In the genomic region with DNA sequence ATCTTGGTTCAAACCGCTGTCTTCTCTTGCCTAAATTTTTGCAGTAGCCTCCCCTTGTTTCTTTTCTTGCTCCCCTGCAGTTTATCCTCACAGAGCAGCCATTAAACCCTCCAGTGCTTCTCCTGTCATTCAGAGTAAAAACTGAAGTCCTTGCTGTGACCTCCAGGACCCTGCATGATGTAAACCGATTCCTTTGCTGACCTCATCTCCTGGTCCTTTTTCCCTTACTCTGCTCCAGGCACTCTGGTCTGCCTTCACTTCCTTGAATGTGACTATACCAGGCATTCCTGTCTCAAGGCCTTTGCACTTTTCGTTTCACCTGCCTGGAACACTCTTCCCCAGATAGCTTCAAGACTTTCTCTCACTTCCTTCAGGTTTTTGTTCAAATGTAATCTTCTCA, we compare ENCODE assay signal across 30 cellular contexts.
"Had no signal": no experiment of that assay in that cellular context is flagged by ENCODE, and none has a peak within 500 bp of the region (broad histone marks: within the 10 kb centered on the region; RNA-seq: fewer than 3 reads in every experiment).

No MANE protein-coding gene starts in this region.

- H3K4me3 Mint-ChIP-seq: activated CD4-positive, alpha-beta T cell treated with anti-CD3 and anti-CD28 coated beads for 36 hours; activated CD4-positive, alpha-beta T cell treated with anti-CD3 and anti-CD28 coated beads, Interleukin-2, amount 10 ng/mL, durations not matched to agents 7 days and 5 days; activated CD8-positive, alpha-beta T cell treated with anti-CD3 and anti-CD28 coated beads, Interleukin-2, amount 10 ng/mL, durations not matched to agents 7 days and 5 days; activated naive CD4-positive, alpha-beta T cell treated with anti-CD3 and anti-CD28 coated beads, Interleukin-2, amount 10 ng/mL, durations not matched to agents 7 days and 5 days; activated naive CD8-positive, alpha-beta T cell; activated naive CD8-positive, alpha-beta T cell treated with anti-CD3 and anti-CD28 coated beads, Interleukin-2, amount 50 U/mL, for 24 hours; activated T-cell treated with anti-CD3 and anti-CD28 coated beads, Interleukin-2, amount 50 U/mL, for 24 hours; T-helper 1 cell treated with Interleukin-12 subunit alpha and Interleukin-12 subunit beta and Interleukin-4 antibody, amounts not matched to agents 30 μg/mL and 1 μg/mL, for 36 hours; T-helper 2 cell treated with Interferon-gamma antibody and Interleukin-4, amounts not matched to agents 5 μg/mL and 100 μg/mL, for 36 hours had no signal

- H3K4me3 ChIP-seq: Peyer's patch, SJSA1 had no signal

- DNase-seq: activated CD4-positive, alpha-beta T cell treated with anti-CD3 and anti-CD28 coated beads for 36 hours; activated CD4-positive, alpha-beta T cell treated with anti-CD3 and anti-CD28 coated beads, Interleukin-2, amount 10 ng/mL, durations not matched to agents 7 days and 5 days; activated CD4-positive, alpha-beta T cell treated with anti-CD3 and anti-CD28 coated beads, Interleukin-2, amount 50 U/mL, for 48 hours; activated CD8-positive, alpha-beta T cell treated with anti-CD3 and anti-CD28 coated beads, Interleukin-2, amount 10 ng/mL, durations not matched to agents 7 days and 5 days; activated effector memory CD4-positive, alpha-beta T cell treated with Interleukin-2 at 50 U/mL for 16 hours; activated naive CD4-positive, alpha-beta T cell treated with anti-CD3 and anti-CD28 coated beads, Interleukin-2, amount 10 ng/mL, durations not matched to agents 7 days and 5 days; activated naive CD8-positive, alpha-beta T cell treated with anti-CD3 and anti-CD28 coated beads, Interleukin-2, amount 50 U/mL, for 24 hours; activated T-cell treated with anti-CD3 and anti-CD28 coated beads, Interleukin-2, amount 50 U/mL, for 24 hours; amniotic stem cell; aorta; brain microvascular endothelial cell; central memory CD4-positive, alpha-beta T cell; NCI-H1092 treated with DMSO at 0.1 percent for 48 hours; NCI-H1417; NCI-H187 treated with DMSO at 0.1 percent for 48 hours; NCI-H2081 treated with DMSO at 0.1 percent for 48 hours; NCI-H226; NCI-H446 treated with DMSO at 0.1 percent for 48 hours; NCI-H524 treated with DMSO at 0.1 percent for 48 hours; NK-92 treated with Interleukin-12 subunit alpha and Interleukin-12 subunit beta, amount 100 ng/mL, for 24 hours; PC-3; Peyer's patch; RPMI8226; SHP77 treated with DMSO at 0.1 percent for 48 hours; SK-N-SH had no signal

- H3K27ac ChIP-seq: brain microvascular endothelial cell, Peyer's patch, SJSA1 had no signal

- H3K4me1 Mint-ChIP-seq: activated CD4-positive, alpha-beta T cell treated with anti-CD3 and anti-CD28 coated beads for 36 hours; activated CD4-positive, alpha-beta T cell treated with anti-CD3 and anti-CD28 coated beads, Interleukin-2, amount 10 ng/mL, durations not matched to agents 7 days and 5 days; activated naive CD4-positive, alpha-beta T cell treated with anti-CD3 and anti-CD28 coated beads, Interleukin-2, amount 10 ng/mL, durations not matched to agents 7 days and 5 days had no signal

- H3K27ac Mint-ChIP-seq: activated CD4-positive, alpha-beta T cell treated with anti-CD3 and anti-CD28 coated beads for 36 hours; activated CD4-positive, alpha-beta T cell treated with anti-CD3 and anti-CD28 coated beads, Interleukin-2, amount 10 ng/mL, durations not matched to agents 7 days and 5 days; activated CD8-positive, alpha-beta T cell treated with anti-CD3 and anti-CD28 coated beads, Interleukin-2, amount 10 ng/mL, durations not matched to agents 7 days and 5 days; activated naive CD4-positive, alpha-beta T cell treated with anti-CD3 and anti-CD28 coated beads, Interleukin-2, amount 10 ng/mL, durations not matched to agents 7 days and 5 days; activated naive CD8-positive, alpha-beta T cell treated with anti-CD3 and anti-CD28 coated beads, Interleukin-2, amount 50 U/mL, for 24 hours; activated T-cell treated with anti-CD3 and anti-CD28 coated beads, Interleukin-2, amount 50 U/mL, for 24 hours; T-helper 1 cell treated with Interleukin-12 subunit alpha and Interleukin-12 subunit beta and Interleukin-4 antibody, amounts not matched to agents 30 μg/mL and 1 μg/mL, for 36 hours; T-helper 2 cell treated with Interferon-gamma antibody and Interleukin-4, amounts not matched to agents 5 μg/mL and 100 μg/mL, for 36 hours had no signal

- ATAC-seq: activated CD4-positive, alpha-beta T cell treated with anti-CD3 and anti-CD28 coated beads for 36 hours; activated CD4-positive, CD25-positive, alpha-beta regulatory T cell treated with anti-CD3 and anti-CD28 coated beads, Interleukin-2, amount 50 U/mL, for 24 hours; activated CD8-positive, alpha-beta T cell treated with anti-CD3 and anti-CD28 coated beads, Interleukin-2, amount 10 ng/mL, durations not matched to agents 7 days and 5 days; activated naive CD8-positive, alpha-beta T cell treated with anti-CD3 and anti-CD28 coated beads, Interleukin-2, amount 50 U/mL, for 24 hours; PC-3 had no signal

- H3K27me3 Mint-ChIP-seq: activated CD4-positive, alpha-beta T cell treated with anti-CD3 and anti-CD28 coated beads for 36 hours; activated CD4-positive, alpha-beta T cell treated with anti-CD3 and anti-CD28 coated beads, Interleukin-2, amount 10 ng/mL, durations not matched to agents 7 days and 5 days; activated naive CD4-positive, alpha-beta T cell treated with anti-CD3 and anti-CD28 coated beads, Interleukin-2, amount 10 ng/mL, durations not matched to agents 7 days and 5 days; activated naive CD8-positive, alpha-beta T cell; activated naive CD8-positive, alpha-beta T cell treated with anti-CD3 and anti-CD28 coated beads, Interleukin-2, amount 50 U/mL, for 24 hours; activated T-cell treated with anti-CD3 and anti-CD28 coated beads, Interleukin-2, amount 50 U/mL, for 24 hours had no signal
